In genomic region chr22:21032843-21033688, GRCh38 we compare ENCODE assay signal across 16 cellular contexts. TPM values are rescaled to one million over a fixed set of nuclear protein-coding genes. Genes with fewer than 3 reads are reported as not detected.
DNase-seq lines count a peak whose midpoint lies in the region; ATAC-seq and TF ChIP-seq lines count a peak whose summit lies in the region.
"Had no signal": no experiment of that assay in that cellular context is flagged by ENCODE, and none has a peak within 500 bp of the region (broad histone marks: within the 10 kb centered on the region; RNA-seq: fewer than 3 reads in every experiment).

No MANE protein-coding gene starts in this region.

- no peaks in the 10 kb centered on the region for H4K20me1 ChIP-seq in osteoblast (ENCODE audit: insufficient read depth, low read length)

- H3K4me1 ChIP-seq in CD8-positive, alpha-beta T cell (ENCODE audit: insufficient read depth, low read length), result peaks cover 9% of the 10 kb centered on the region
- H3K4me1 ChIP-seq in iPS DF 6.9 (ENCODE audit: control insufficient read depth, insufficient read depth, low read length) (0 out of 2 replicates have a peak, but pooled peaks cover 3% of the 10 kb centered on the region), osteoblast (ENCODE audit: insufficient read depth, low read length) (peaks cover 9% of the 10 kb centered on the region)

- H3K4me3 Mint-ChIP-seq in CD8-positive, alpha-beta T cell, result peak overlapping the region; percentile 62
- H3K4me3 Mint-ChIP-seq in T-helper 17 cell, result peak overlapping the region; percentile 61

- no peak overlapping the region for H3K27ac Mint-ChIP-seq in CD8-positive, alpha-beta T cell
- H3K27ac Mint-ChIP-seq in T-helper 17 cell, result no peak overlapping the region

- no peak for DNase-seq in CD8-positive, alpha-beta T cell
- DNase-seq in T-helper 17 cell, result no peak
- DNase-seq in iPS DF 6.9 (ENCODE audit: low read depth, low spot score), result no peak
- peak; percentile 54 for DNase-seq in osteoblast (ENCODE audit: insufficient read length, low spot score, missing footprints)
- no peak for DNase-seq in T-helper 9 cell
- no peak for DNase-seq in activated gamma-delta T cell (lab: John Stamatoyannopoulos, UW)
- DNase-seq in T-helper 2 cell, result no peak
- DNase-seq in NCI-H345 treated with DMSO at 0.1 percent for 48 hours (lab: John Stamatoyannopoulos, UW; ENCODE audit: unreplicated experiment), result no peak
- DNase-seq: activated CD4-positive, CD25-positive, alpha-beta regulatory T cell treated with anti-CD3 and anti-CD28 coated beads, Interleukin-2, amount 50 U/mL, for 72 hours; activated naive CD4-positive, alpha-beta T cell treated with anti-CD3 and anti-CD28 coated beads, Interleukin-2, amount 50 U/mL, for 16 hours; NCI-H2081; NCI-H748 treated with DMSO at 0.1 percent for 48 hours; Peyer's patch had no signal

- no peaks in the 10 kb centered on the region for H3K79me2 ChIP-seq in osteoblast (ENCODE audit: insufficient read depth, low read length)

- ATAC-seq in CD8-positive, alpha-beta T cell, result no peak
- ATAC-seq in T-helper 17 cell, result no peak
- ATAC-seq: HepG2 had no signal

- H3K9me3 Mint-ChIP-seq in CD8-positive, alpha-beta T cell, result no peaks in the 10 kb centered on the region

- POLR2A ChIA-PET in CD8-positive, alpha-beta T cell (lab: Charles Lee), result interaction anchor here (0.6 kb wide), 1 partner anchor 122 kb away, joined by 5 read pairs; no protein-coding TSS in a partner anchor

- WGBS in iPS DF 6.9 (ENCODE audit: insufficient coverage, insufficient read length), result no CpG with 5 or more reads among the region's 13 CpGs

- intact Hi-C loops in CD8-positive, alpha-beta T cell (cut with DNase I, micrococcal nuclease), result no loop called here

- peaks cover 28% of the 10 kb centered on the region for H3K27me3 Mint-ChIP-seq in CD8-positive, alpha-beta T cell (ENCODE audit: low read depth)
- H3K27me3 Mint-ChIP-seq in T-helper 17 cell, result peaks cover 49% of the 10 kb centered on the region

- no peak overlapping the region for H3K4me2 ChIP-seq in osteoblast (ENCODE audit: insufficient read depth, low read length)

- no peak overlapping the region for H3K27ac ChIP-seq in CD8-positive, alpha-beta T cell (ENCODE audit: low read depth, low read length)
- H3K27ac ChIP-seq in iPS DF 6.9 (ENCODE audit: low read length) (no peak overlapping the region), osteoblast (ENCODE audit: low read depth, low read length) (no peak overlapping the region)
- H3K27ac ChIP-seq: Peyer's patch had no signal

- no peaks in the 10 kb centered on the region for H3K36me3 ChIP-seq in CD8-positive, alpha-beta T cell (ENCODE audit: insufficient read depth, low read length)
- no peaks in the 10 kb centered on the region for H3K36me3 ChIP-seq in iPS DF 6.9 (ENCODE audit: control insufficient read depth, insufficient read depth, low read length)
- no peaks in the 10 kb centered on the region for H3K36me3 ChIP-seq in osteoblast (ENCODE audit: insufficient read depth, low read length)
- H3K36me3 ChIP-seq: Peyer's patch had no signal

- H2AFZ ChIP-seq in osteoblast (ENCODE audit: low read length), result no peak overlapping the region

- H3K36me3 Mint-ChIP-seq in CD8-positive, alpha-beta T cell, result no peaks in the 10 kb centered on the region
- H3K36me3 Mint-ChIP-seq in T-helper 17 cell (ENCODE audit: low read depth), result peaks cover 3% of the 10 kb centered on the region

- CTCF ChIA-PET in CD8-positive, alpha-beta T cell (lab: Charles Lee), result interaction anchor here (0.7 kb wide), 1 partner anchor 17 kb away, joined by 3 read pairs; no protein-coding TSS in a partner anchor

- no peak for TF ChIP-seq CTCF in CD8-positive, alpha-beta T cell (IDR thresholded peaks at IDR 0.05)
- TF ChIP-seq CTCF in osteoblast (IDR thresholded peaks at IDR 0.05; ENCODE audit: extremely low read depth, low read depth, low read length), result no peak

- H3K27me3 ChIP-seq in CD8-positive, alpha-beta T cell (ENCODE audit: insufficient read depth, low read length), result no peaks in the 10 kb centered on the region
- H3K27me3 ChIP-seq in iPS DF 6.9 (ENCODE audit: control insufficient read depth, insufficient read depth, low read length) (peaks cover 4% of the 10 kb centered on the region; the same call in 1 of the 2 replicates), osteoblast (ENCODE audit: insufficient read depth, low read length) (peaks cover 32% of the 10 kb centered on the region)

- H3K9me3 ChIP-seq in CD8-positive, alpha-beta T cell (ENCODE audit: low read length), result no peaks in the 10 kb centered on the region
- H3K9me3 ChIP-seq in T-helper 17 cell (ENCODE audit: control insufficient read depth, low read length, poor library complexity, severe bottlenecking), result no peaks in the 10 kb centered on the region
- no peaks in the 10 kb centered on the region for H3K9me3 ChIP-seq in iPS DF 6.9 (ENCODE audit: control insufficient read depth, insufficient read depth, low read length)
- no peaks in the 10 kb centered on the region for H3K9me3 ChIP-seq in osteoblast (ENCODE audit: low read depth, low read length)
- H3K9me3 ChIP-seq: Peyer's patch had no signal

- peak overlapping the region; percentile 37 for H3K4me3 ChIP-seq in CD8-positive, alpha-beta T cell (ENCODE audit: low read depth, low read length)
- H3K4me3 ChIP-seq in iPS DF 6.9 (ENCODE audit: low read length) (peak overlapping the region; percentile 52; the same call in 1 of the 2 replicates), osteoblast (ENCODE audit: insufficient read depth, low read length) (no peak overlapping the region)

- H3K4me1 Mint-ChIP-seq in CD8-positive, alpha-beta T cell (ENCODE audit: low read depth), result peaks cover 4% of the 10 kb centered on the region
- peaks cover 6% of the 10 kb centered on the region for H3K4me1 Mint-ChIP-seq in T-helper 17 cell

RNA-seq across cellular contexts. Expression of gene SLC7A4, which starts 0.7 kb away (rescaled TPM):
- total RNA-seq in CD8-positive, alpha-beta T cell, result not detected
- total RNA-seq in T-helper 17 cell (under 1 TPM; 0.13 to 0.15 TPM), osteoblast (under 0.01 and 0.36 TPM in 2 replicates)
- total RNA-seq: endothelial cell of umbilical vein, HepG2 had no signal

RNA-seq across cellular contexts. Expression of gene LRRC74B, which starts 12.7 kb away (rescaled TPM):
- total RNA-seq in CD8-positive, alpha-beta T cell, result not detected
- total RNA-seq in T-helper 17 cell, result under 1 TPM in 1 of 2 donors, not detected in 1; 0.10 TPM
- under 0.01 TPM in 1 of 2 replicates, not detected in the other for total RNA-seq in osteoblast
- total RNA-seq: endothelial cell of umbilical vein, HepG2, Peyer's patch, ureter had no signal

RNA-seq across cellular contexts. Expression of gene P2RX6, which starts 18.1 kb away (rescaled TPM):
- total RNA-seq in CD8-positive, alpha-beta T cell, result under 1 TPM; 0.30 to 0.36 TPM
- total RNA-seq in T-helper 17 cell, result 1 to 10 TPM in 1 of 2 donors, under 1 TPM in 1; 0.39 to 1.0 TPM
- total RNA-seq in osteoblast, result 3.2 and 5.1 TPM in 2 replicates
- total RNA-seq: endothelial cell of umbilical vein had no signal

RNA-seq across cellular contexts. Expression of gene THAP7, which starts 31.1 kb away (rescaled TPM):
- total RNA-seq in CD8-positive, alpha-beta T cell, result 10 to 100 TPM; 71.2 to 73.6 TPM
- 10 to 100 TPM; 41.5 to 55.6 TPM for total RNA-seq in T-helper 17 cell
- total RNA-seq in osteoblast, result 23.9 and 24.2 TPM in 2 replicates

RNA-seq across cellular contexts. Expression of gene LZTR1, which starts 51.0 kb away (rescaled TPM):
- 10 to 100 TPM; 42.8 to 44.8 TPM for total RNA-seq in CD8-positive, alpha-beta T cell
- total RNA-seq in T-helper 17 cell, result 10 to 100 TPM; 49.4 to 59.3 TPM
- total RNA-seq in osteoblast, result 56.8 and 58.0 TPM in 2 replicates
